In the genomic region with DNA sequence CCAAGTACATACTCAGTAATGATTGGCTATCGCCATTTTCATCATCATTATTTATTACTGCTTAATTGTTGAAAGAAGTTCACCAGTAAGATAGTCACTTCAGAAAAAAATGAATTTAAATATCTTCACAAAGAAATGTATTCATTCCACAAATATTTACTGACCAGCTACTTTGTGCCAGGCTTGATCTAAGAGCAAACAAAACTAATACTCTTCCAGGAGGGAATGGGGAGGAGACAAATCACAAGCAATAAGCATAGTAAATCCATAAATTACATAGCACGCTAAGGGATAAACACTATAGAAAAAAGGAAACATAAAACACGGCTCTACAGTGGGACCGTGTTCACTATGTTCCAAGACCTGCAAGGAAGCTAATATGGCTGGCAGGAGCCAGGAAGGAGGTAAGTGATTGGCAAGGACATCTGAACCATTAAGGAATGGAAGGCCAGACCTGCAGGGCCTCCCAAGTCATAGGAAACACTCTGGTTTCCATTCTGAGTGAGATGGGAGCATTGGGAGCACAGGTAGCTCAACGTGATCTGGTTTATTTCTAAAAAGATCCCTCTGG, we compare ENCODE assay signal across 21 cellular contexts.
"Had no signal": no experiment of that assay in that cellular context is flagged by ENCODE, and none has a peak within 500 bp of the region (broad histone marks: within the 10 kb centered on the region; RNA-seq: fewer than 3 reads in every experiment).

No MANE protein-coding gene starts in this region.

- H3K27me3 Mint-ChIP-seq: memory B cell; naive B cell; natural killer cell treated with Interleukin-12 subunit alpha and Interleukin-12 subunit beta and Interleukin-15 and Interleukin-18, amount 100 ng/mL, for 72 hours; progenitor cell of endocrine pancreas; stimulated activated memory B cell treated with anti-CD40 and anti-IgM and Interleukin-4, amounts not matched to agents 10 μg/mL and 1 μg/mL and 100 μg/mL, for 72 hours had no signal

- DNase-seq: dorsolateral prefrontal cortex; effector CD4-positive, alpha-beta T cell; foreskin fibroblast; gastrocnemius medialis; head of caudate nucleus; naive B cell; sigmoid colon; stimulated activated CD4-positive, alpha-beta T cell treated with anti-CD3 and anti-CD28 coated beads, Interleukin-2, amount 100 ng/mL, for 24 hours; stimulated activated CD4-positive, alpha-beta T cell treated with anti-CD3 and anti-CD28 coated beads, Interleukin-4, amount 100 ng/mL, for 4 hours; stimulated activated naive CD8-positive, alpha-beta T cell treated with anti-CD3 and anti-CD28 coated beads, Interleukin-15, Interleukin-2, amounts not matched to agents 100 U/mL and 50 U/mL, for 24 hours; substantia nigra; testis; tibial artery; upper lobe of left lung had no signal

- H3K4me3 Mint-ChIP-seq: memory B cell; natural killer cell treated with Interleukin-12 subunit alpha and Interleukin-12 subunit beta and Interleukin-15 and Interleukin-18, amount 100 ng/mL, for 72 hours; neural crest cell; stimulated activated memory B cell treated with anti-CD40 and anti-IgM and Interleukin-4, amounts not matched to agents 10 μg/mL and 1 μg/mL and 100 μg/mL, for 72 hours had no signal

- H3K9me3 Mint-ChIP-seq: memory B cell; naive B cell; natural killer cell treated with Interleukin-12 subunit alpha and Interleukin-12 subunit beta and Interleukin-15 and Interleukin-18, amount 100 ng/mL, for 72 hours; neural crest cell; stimulated activated memory B cell treated with anti-CD40 and anti-IgM and Interleukin-4, amounts not matched to agents 10 μg/mL and 1 μg/mL and 100 μg/mL, for 72 hours had no signal

- ATAC-seq: esophagus mucosa; gastrocnemius medialis; left lobe of liver; natural killer cell treated with Interleukin-12 subunit alpha and Interleukin-12 subunit beta and Interleukin-15 and Interleukin-18, amount 100 ng/mL, for 72 hours; stimulated activated memory B cell treated with anti-CD40 and anti-IgM and Interleukin-4, amounts not matched to agents 10 μg/mL and 1 μg/mL and 100 μg/mL, for 72 hours; stimulated activated naive CD8-positive, alpha-beta T cell treated with anti-CD3 and anti-CD28 coated beads, Interleukin-15, Interleukin-2, amounts not matched to agents 100 U/mL and 50 U/mL, for 24 hours had no signal

- H3K36me3 Mint-ChIP-seq: naive B cell; natural killer cell treated with Interleukin-12 subunit alpha and Interleukin-12 subunit beta and Interleukin-15 and Interleukin-18, amount 100 ng/mL, for 72 hours had no signal

- H3K27ac Mint-ChIP-seq: memory B cell; natural killer cell treated with Interleukin-12 subunit alpha and Interleukin-12 subunit beta and Interleukin-15 and Interleukin-18, amount 100 ng/mL, for 72 hours; progenitor cell of endocrine pancreas; stimulated activated memory B cell treated with anti-CD40 and anti-IgM and Interleukin-4, amounts not matched to agents 10 μg/mL and 1 μg/mL and 100 μg/mL, for 72 hours had no signal
